17 cellular contexts compared by ENCODE assay signal in the genomic region with DNA sequence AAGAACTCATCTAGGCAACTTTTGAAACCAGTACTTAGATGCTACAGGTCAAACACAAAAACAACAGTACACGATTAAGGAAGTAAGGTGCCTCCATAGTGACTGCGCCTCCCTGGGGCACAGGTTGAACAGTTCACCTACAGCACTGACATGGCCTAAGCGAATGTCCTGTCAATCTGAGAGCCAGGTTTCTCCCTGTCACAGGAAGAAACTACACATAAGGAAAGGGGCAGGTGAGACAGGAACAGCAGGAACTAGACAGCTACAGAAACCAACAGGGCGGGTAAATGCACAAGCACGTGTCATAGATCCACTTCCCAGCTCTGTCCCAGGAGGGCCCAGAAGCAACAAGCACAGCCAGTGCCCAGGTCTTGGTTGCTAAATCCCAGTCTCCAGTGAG.
"Had no signal": no experiment of that assay in that cellular context is flagged by ENCODE, and none has a peak within 500 bp of the region (broad histone marks: within the 10 kb centered on the region; RNA-seq: fewer than 3 reads in every experiment).

No MANE protein-coding gene starts in this region.

- H3K4me3 Mint-ChIP-seq: activated CD4-positive, alpha-beta memory T cell treated with anti-CD3 and anti-CD28 coated beads, Interleukin-2, amount 10 ng/mL, durations not matched to agents 7 days and 5 days; activated CD4-positive, alpha-beta T cell treated with anti-CD3 and anti-CD28 coated beads for 36 hours; memory B cell; naive thymus-derived CD4-positive, alpha-beta T cell had no signal

- H3K9me3 ChIP-seq: mucosa of descending colon, tibial artery, uterus had no signal

- H3K4me1 Mint-ChIP-seq: activated CD4-positive, alpha-beta memory T cell treated with anti-CD3 and anti-CD28 coated beads, Interleukin-2, amount 10 ng/mL, durations not matched to agents 7 days and 5 days had no signal

- H3K27ac ChIP-seq: tibial artery, uterus had no signal

- H3K27ac Mint-ChIP-seq: activated CD4-positive, alpha-beta memory T cell treated with anti-CD3 and anti-CD28 coated beads, Interleukin-2, amount 10 ng/mL, durations not matched to agents 7 days and 5 days; activated CD4-positive, alpha-beta T cell treated with anti-CD3 and anti-CD28 coated beads for 36 hours; memory B cell had no signal

- H3K27me3 Mint-ChIP-seq: activated CD4-positive, alpha-beta memory T cell treated with anti-CD3 and anti-CD28 coated beads, Interleukin-2, amount 10 ng/mL, durations not matched to agents 7 days and 5 days; activated CD4-positive, alpha-beta T cell treated with anti-CD3 and anti-CD28 coated beads for 36 hours; memory B cell; naive thymus-derived CD4-positive, alpha-beta T cell had no signal

- H3K27me3 ChIP-seq: tibial artery, uterus had no signal

- ATAC-seq: activated CD4-positive, alpha-beta T cell treated with anti-CD3 and anti-CD28 coated beads for 36 hours; left ventricle myocardium superior; mucosa of descending colon; naive thymus-derived CD4-positive, alpha-beta T cell had no signal

- H3K9me3 Mint-ChIP-seq: activated CD4-positive, alpha-beta memory T cell treated with anti-CD3 and anti-CD28 coated beads, Interleukin-2, amount 10 ng/mL, durations not matched to agents 7 days and 5 days; memory B cell; naive thymus-derived CD4-positive, alpha-beta T cell had no signal

- H3K4me1 ChIP-seq: tibial artery, uterus had no signal

- H3K36me3 ChIP-seq: uterus had no signal

- H3K4me3 ChIP-seq: mucosa of descending colon, skin epidermis, tibial artery, uterus had no signal

- DNase-seq: activated CD4-positive, alpha-beta memory T cell treated with anti-CD3 and anti-CD28 coated beads, Interleukin-2, amount 10 ng/mL, durations not matched to agents 7 days and 5 days; activated CD4-positive, alpha-beta T cell treated with anti-CD3 and anti-CD28 coated beads for 36 hours; activated CD8-positive, alpha-beta memory T cell treated with anti-CD3 and anti-CD28 coated beads, Interleukin-2, amount 50 U/mL, for 4 hours; anterior cingulate cortex; effector memory CD4-positive, alpha-beta T cell; erythroblast; hippocampal formation; left ventricle myocardium superior; mucosa of descending colon; naive thymus-derived CD4-positive, alpha-beta T cell; stimulated activated CD4-positive, alpha-beta T cell treated with anti-CD3 and anti-CD28 coated beads, Interleukin-15, amount 100 ng/mL, for 24 hours; stimulated activated CD4-positive, alpha-beta T cell treated with anti-CD3 and anti-CD28 coated beads, Interleukin-4, amount 100 ng/mL, for 1 hour; stimulated activated naive CD4-positive, alpha-beta T cell; tibial artery; uterus had no signal
